ENCODE assay signal across 16 cellular contexts in genomic region chr2:149613712-149614111, GRCh38.
"Had no signal": no experiment of that assay in that cellular context is flagged by ENCODE, and none has a peak within 500 bp of the region (broad histone marks: within the 10 kb centered on the region; RNA-seq: fewer than 3 reads in every experiment).

No MANE protein-coding gene starts in this region.

- H3K4me1 Mint-ChIP-seq: stimulated activated naive B cell treated with anti-CD40 and anti-IgM and Interleukin-4, amounts not matched to agents 10 μg/mL and 1 μg/mL and 100 μg/mL, for 72 hours had no signal

- H3K27ac Mint-ChIP-seq: activated CD4-positive, alpha-beta memory T cell treated with anti-CD3 and anti-CD28 coated beads for 36 hours; activated naive CD8-positive, alpha-beta T cell; stimulated activated naive B cell treated with anti-CD40 and anti-IgM and Interleukin-4, amounts not matched to agents 10 μg/mL and 1 μg/mL and 100 μg/mL, for 72 hours had no signal

- H3K4me3 ChIP-seq: coronary artery had no signal

- H3K4me3 Mint-ChIP-seq: activated CD4-positive, alpha-beta memory T cell treated with anti-CD3 and anti-CD28 coated beads for 36 hours; activated naive CD8-positive, alpha-beta T cell; activated T-cell treated with anti-CD3 and anti-CD28 coated beads, Interleukin-2, amount 50 U/mL, for 4 hours; stimulated activated naive B cell treated with anti-CD40 and anti-IgM and Interleukin-4, amounts not matched to agents 10 μg/mL and 1 μg/mL and 100 μg/mL, for 72 hours had no signal

- DNase-seq: activated CD4-positive, alpha-beta memory T cell treated with anti-CD3 and anti-CD28 coated beads for 36 hours; activated gamma-delta T cell; activated T-cell treated with anti-CD3 and anti-CD28 coated beads, Interleukin-2, amount 50 U/mL, for 4 hours; effector CD8-positive, alpha-beta T cell; foreskin melanocyte; kidney; left ventricle myocardium superior; mesendoderm; stimulated activated CD4-positive, alpha-beta T cell treated with anti-CD3 and anti-CD28 coated beads, Interleukin-2, amount 100 ng/mL, for 24 hours; stimulated activated naive B cell treated with anti-CD40 and anti-IgM and Interleukin-4, amounts not matched to agents 10 μg/mL and 1 μg/mL and 100 μg/mL, for 72 hours; substantia nigra; T-helper 9 cell; trophoblast cell had no signal

- H3K36me3 Mint-ChIP-seq: activated CD4-positive, alpha-beta memory T cell treated with anti-CD3 and anti-CD28 coated beads for 36 hours; activated naive CD8-positive, alpha-beta T cell; stimulated activated naive B cell treated with anti-CD40 and anti-IgM and Interleukin-4, amounts not matched to agents 10 μg/mL and 1 μg/mL and 100 μg/mL, for 72 hours had no signal

- H3K9me3 Mint-ChIP-seq: activated CD4-positive, alpha-beta memory T cell treated with anti-CD3 and anti-CD28 coated beads for 36 hours; stimulated activated naive B cell treated with anti-CD40 and anti-IgM and Interleukin-4, amounts not matched to agents 10 μg/mL and 1 μg/mL and 100 μg/mL, for 72 hours had no signal

- ATAC-seq: activated T-cell treated with anti-CD3 and anti-CD28 coated beads, Interleukin-2, amount 50 U/mL, for 4 hours; left ventricle myocardium superior; sciatic nerve; stimulated activated naive B cell treated with anti-CD40 and anti-IgM and Interleukin-4, amounts not matched to agents 10 μg/mL and 1 μg/mL and 100 μg/mL, for 72 hours had no signal
